In the genomic region with DNA sequence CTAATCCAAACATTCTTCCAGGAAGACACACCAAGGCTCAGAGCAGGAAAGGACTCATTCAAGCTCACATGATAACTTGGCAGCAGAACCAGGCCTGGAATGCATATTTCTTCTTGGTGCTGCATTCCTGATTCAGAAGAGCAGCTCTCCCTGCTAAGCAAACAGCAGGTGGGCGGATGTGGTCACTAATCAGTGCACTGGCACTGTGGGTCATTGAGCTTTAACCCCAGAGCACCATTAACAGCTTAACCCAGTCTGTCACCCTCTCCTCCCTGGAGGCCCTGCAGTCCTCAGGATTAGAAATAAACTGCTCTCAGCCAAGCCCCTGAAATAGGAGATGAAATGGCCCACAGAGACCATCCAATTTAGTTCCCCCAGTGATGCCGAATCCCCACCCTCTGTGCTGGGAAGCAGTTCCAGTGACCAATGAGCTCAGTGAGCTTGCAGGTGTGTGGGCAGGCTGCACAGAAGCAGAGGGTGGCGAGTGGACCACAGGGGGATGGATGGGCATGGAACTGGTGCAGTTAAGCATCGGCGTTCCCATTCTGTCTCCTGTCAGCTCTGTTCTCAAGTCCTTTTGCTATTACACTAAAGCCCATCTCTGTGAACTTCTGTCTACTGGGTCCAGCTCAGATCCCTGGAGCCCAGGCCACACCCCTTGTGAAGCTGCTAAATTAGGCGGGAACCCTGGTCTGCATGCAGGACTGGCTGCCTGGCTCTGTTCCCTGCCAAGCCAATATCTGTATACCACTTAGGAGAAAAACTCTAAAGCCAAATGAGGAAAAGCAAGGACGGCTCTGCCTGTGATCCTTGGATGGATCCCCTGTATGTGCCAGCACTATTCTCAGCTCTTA, we compare ENCODE assay signal across 9 cellular contexts. TPM values are rescaled to one million over a fixed set of nuclear protein-coding genes. Genes with fewer than 3 reads are reported as not detected.
DNase-seq lines count a peak whose midpoint lies in the region; ATAC-seq and TF ChIP-seq lines count a peak whose summit lies in the region.
"Had no signal": no experiment of that assay in that cellular context is flagged by ENCODE, and none has a peak within 500 bp of the region (broad histone marks: within the 10 kb centered on the region; RNA-seq: fewer than 3 reads in every experiment).

No MANE protein-coding gene starts in this region.

- no peak overlapping the region for H3K4me3 ChIP-seq in AG04450 (ENCODE audit: low read depth, low read length)

- peaks cover 0 to 2% (median 0%) of the 10 kb centered on the region in 5 experiments for H3K9me3 Mint-ChIP-seq in brain
- H3K9me3 Mint-ChIP-seq: CD4-positive, CD25-positive, alpha-beta regulatory T cell had no signal

- H3K36me3 Mint-ChIP-seq in brain: no peaks in the 10 kb centered on the region
- H3K36me3 Mint-ChIP-seq: CD4-positive, CD25-positive, alpha-beta regulatory T cell had no signal

- TF ChIP-seq CTCF in AG04450 (IDR thresholded peaks at IDR 0.05; ENCODE audit: low read depth, low read length) (no peak), brain (conservative IDR thresholded peaks at IDR 0.05) (no peak)

- H3K27ac ChIP-seq in AG04450 (ENCODE audit: low read depth, low read length): peak overlapping the region; percentile 69

- H3K4me3 Mint-ChIP-seq in brain: no peak overlapping the region

- CTCF ChIA-PET in AG04450 (lab: Charles Lee): interaction anchor here (0.8 to 3.6 kb wide), 5 partner anchors 10 to 329 kb away, joined by 4 to 18 read pairs (median 5); no protein-coding TSS in a partner anchor

- H3K4me1 Mint-ChIP-seq in brain: peaks cover 10% of the 10 kb centered on the region

- ATAC-seq in HG03354 (IDR thresholded peaks at IDR 0.05; ENCODE audit: poor library complexity, severe bottlenecking, unreplicated experiment): no peak
- ATAC-seq in GM21717 (IDR thresholded peaks at IDR 0.05; ENCODE audit: unreplicated experiment): no peak

- DNase-seq in AG04450 (ENCODE audit: low read depth, low spot score) (peak; percentile 91), HS-5 (ENCODE audit: low read depth) (peak; percentile 77), kidney tubule cell (ENCODE audit: low spot score) (peak; percentile 99), NCI-H2171 treated with DMSO at 0.1 percent for 48 hours (lab: John Stamatoyannopoulos, UW) (no peak), DMS 273 treated with DMSO at 0.1 percent for 48 hours (lab: John Stamatoyannopoulos, UW) (no peak)
- DNase-seq: CD4-positive, CD25-positive, alpha-beta regulatory T cell had no signal

- no peaks in the 10 kb centered on the region for H3K9me3 ChIP-seq in AG04450 (ENCODE audit: control insufficient read depth, insufficient read depth, low read length)

- H3K27me3 Mint-ChIP-seq in brain: no peaks in the 10 kb centered on the region
- H3K27me3 Mint-ChIP-seq: CD4-positive, CD25-positive, alpha-beta regulatory T cell had no signal

- H3K27me3 ChIP-seq in AG04450 (ENCODE audit: control insufficient read depth, insufficient read depth, low read length): no peaks in the 10 kb centered on the region

- peak overlapping the region in 3 of 5 experiments; percentile 9 to 69 (median 34) for H3K27ac Mint-ChIP-seq in brain

- POLR2A ChIA-PET in AG04450 (lab: Yijun Ruan, JAX): interaction anchor here (0.5 to 2.6 kb wide), 11 partner anchors 12 to 717 kb away, joined by 3 to 31 read pairs (median 4); partner anchors contain the start of genes FBXW2 and MEGF9

RNA-seq across cellular contexts. Expression of gene MEGF9, which starts 16.6 kb away (rescaled TPM):
- 11.4 and 12.9 TPM in 2 replicates for polyA plus RNA-seq in AG04450 (2011; rRNA removed)
- 8.2 and 11.6 TPM in 2 replicates for polyA minus RNA-seq in AG04450 (2011; rRNA and poly(A)+ RNA removed)
- 31.7 TPM for polyA plus RNA-seq in brain (ENCODE audit: insufficient read depth, low read depth, low replicate concordance)

Comparison
In these comparisons a context has a peak if more than half of its experiments do, and no peak if none do; other contexts are left out.
1. DNase-seq: peak in AG04450 (single experiment), HS-5 (single experiment) and kidney tubule cell (single experiment); none in NCI-H2171 treated with DMSO at 0.1 percent for 48 hours (single experiment) and DMS 273 treated with DMSO at 0.1 percent for 48 hours (single experiment).